8 cellular contexts compared by ENCODE assay signal in the genomic region with DNA sequence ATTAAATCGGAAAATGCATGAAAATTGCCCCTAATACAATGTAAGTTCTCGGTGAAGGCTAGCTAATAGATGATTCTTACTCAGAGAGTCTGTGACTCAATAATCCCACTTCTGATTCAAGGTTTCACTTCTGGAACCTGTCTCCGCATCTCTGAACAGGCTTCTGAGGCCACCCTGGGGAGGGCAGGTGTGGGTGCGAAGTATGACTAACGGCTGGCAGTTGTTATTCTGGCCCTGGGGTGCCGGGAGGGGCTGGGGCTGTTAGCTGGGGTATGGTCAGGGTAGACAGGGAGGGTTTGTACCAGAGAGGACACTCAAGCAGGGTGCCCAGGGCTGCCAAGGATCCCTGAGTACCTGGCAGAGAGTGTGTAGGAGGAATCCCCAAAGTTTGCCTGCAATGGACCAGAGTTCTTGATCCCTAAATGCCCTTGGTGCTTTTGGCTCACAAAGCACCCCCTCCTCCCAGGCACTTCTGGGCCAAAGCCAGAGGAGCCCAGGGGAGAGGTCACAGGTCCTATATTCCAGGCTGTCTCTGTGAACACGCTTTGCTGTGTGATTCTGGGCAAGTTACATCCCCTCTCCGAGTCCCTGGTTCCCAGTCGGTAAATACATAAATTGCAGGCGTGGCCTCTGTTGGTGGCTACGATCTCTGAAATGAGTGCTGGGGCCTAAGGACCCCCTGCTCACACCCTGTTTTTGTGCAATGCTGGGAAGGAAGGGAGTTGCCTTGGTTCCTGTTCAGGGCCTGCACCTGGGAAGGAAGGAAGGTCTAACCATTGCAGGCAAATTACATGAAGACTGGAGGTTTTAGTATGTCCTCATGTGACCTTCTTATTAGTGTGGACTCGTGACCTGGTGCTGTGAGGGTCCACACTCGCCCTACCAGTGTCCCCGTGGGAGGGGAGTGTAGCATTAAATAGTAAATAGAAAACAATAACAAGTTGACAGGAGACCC. TPM values are rescaled to one million over a fixed set of nuclear protein-coding genes. Genes with fewer than 3 reads are reported as not detected.
DNase-seq lines count a peak whose midpoint lies in the region; ATAC-seq and TF ChIP-seq lines count a peak whose summit lies in the region.

No MANE protein-coding gene starts in this region.

- peak overlapping the region in 4 of 10 donors; percentile 11 to 86 (median 23) for H3K27ac ChIP-seq in heart right ventricle

- H3K36me3 ChIP-seq in heart right ventricle: peaks cover 0 to 99% (median 5%) of the 10 kb centered on the region in 9 donors

- peak overlapping the region in 1 of 10 donors; percentile 30 for H3K4me3 ChIP-seq in heart right ventricle

- peaks cover 0 to 79% (median 15%) of the 10 kb centered on the region in 9 donors for H3K4me1 ChIP-seq in heart right ventricle

- 66 to 69% methylated on average over 14 of the region's 14 CpGs for WGBS in heart right ventricle, 2 donors

- peak; percentile 85 for DNase-seq in GM10248 (ENCODE audit: extremely low spot score)
- peak; percentile 31 for DNase-seq in NOMO-1 treated with dmso at 0.1 percent for 144 hours (lab: John Stamatoyannopoulos, UW; ENCODE audit: unreplicated experiment)
- DNase-seq in activated gamma-delta T cell treated with Interleukin-2 at 50 U/mL for 16 hours: peak; percentile 80
- peak; percentile 79 to 81 for DNase-seq in stimulated activated CD4-positive, alpha-beta T cell treated with anti-CD3 and anti-CD28 coated beads, Interleukin-15, amount 100 ng/mL, for 48 hours (ENCODE audit: low read depth in 2 of 2)
- no peak for DNase-seq in NCI-H128 (lab: John Stamatoyannopoulos, UW; ENCODE audit: unreplicated experiment)
- DNase-seq in heart right ventricle: no peak
- DNase-seq in cerebellar cortex (ENCODE audit: low spot score): no peak

- CTCF ChIA-PET in GM10248 (lab: Yijun Ruan, JAX): interaction anchor here (0.6 to 3.6 kb wide), 9 partner anchors 10 to 79 kb away, joined by 3 to 9 read pairs (median 4); a partner anchor contains a TSS

- no peaks in the 10 kb centered on the region for H3K9me3 ChIP-seq in heart right ventricle

- ATAC-seq in HG02588 (IDR thresholded peaks at IDR 0.05; ENCODE audit: unreplicated experiment) (peak; percentile 51), heart right ventricle (no peak)

- no peaks in the 10 kb centered on the region for H3K27me3 ChIP-seq in heart right ventricle

- TF ChIP-seq CTCF in GM10248 (IDR thresholded peaks at IDR 0.05; ENCODE audit: control extremely low read depth, extremely low read depth, low read depth, missing control alignments): no peak
- TF ChIP-seq CTCF in heart right ventricle (IDR thresholded peaks at IDR 0.05): no peak

- intact Hi-C loops in heart right ventricle (cut with DNase I): loop anchor here in 7 of 10 donors (5.0 to 10.0 kb wide), 7 partner anchors 45 to 178 kb away; a partner anchor contains a TSS

- POLR2A ChIA-PET in GM10248 (lab: Yijun Ruan, JAX): interaction anchor here (1.0 to 1.4 kb wide), 3 partner anchors 9 to 19 kb away, joined by 3 to 11 read pairs (median 5); no protein-coding TSS in a partner anchor

RNA-seq across cellular contexts. Expression of a gene that starts 49.9 kb away (rescaled TPM):
- 10 to 100 TPM in 6 of 10 donors, 1 to 10 TPM in 4; 6.5 to 18.0 (median 10.7) TPM for total RNA-seq in heart right ventricle
- 10 to 100 TPM; 23.5 to 32.1 TPM for polyA plus RNA-seq in heart right ventricle

RNA-seq across cellular contexts. Expression of a gene that starts 53.1 kb away (rescaled TPM):
- 10 to 100 TPM in 8 of 10 donors, 1 to 10 TPM in 2; 7.5 to 49.6 (median 13.5) TPM for total RNA-seq in heart right ventricle
- polyA plus RNA-seq in heart right ventricle: 10 to 100 TPM in 1 of 2 donors, 1 to 10 TPM in 1; 6.2 to 26.0 TPM

Comparison
In these comparisons a context has a peak if more than half of its experiments do, and no peak if none do; other contexts are left out.
1. DNase-seq: peak in GM10248 (single experiment), NOMO-1 treated with dmso at 0.1 percent for 144 hours (single experiment), activated gamma-delta T cell treated with Interleukin-2 at 50 U/mL for 16 hours (single experiment) and stimulated activated CD4-positive, alpha-beta T cell treated with anti-CD3 and anti-CD28 coated beads, Interleukin-15, amount 100 ng/mL, for 48 hours (2 of 2); none in NCI-H128 (single experiment), heart right ventricle (0 of 2) and cerebellar cortex (single experiment).